ENCODE assay signal across 1 cellular context in genomic region chr20:33645421-33645820, GRCh38.
TF ChIP-seq lines count a peak whose summit lies in the region.

No MANE protein-coding gene starts in this region.

TF ChIP-seq in HepG2, 621 proteins besides CTCF, POLR2A, EP300 and RAD21:
- TF ChIP-seq CSRNP2 (CRISPR knock-in tag; conservative IDR thresholded peaks at IDR 0.05; ENCODE audit: low read depth) (no peak), ZNF670 (CRISPR knock-in tag; IDR thresholded peaks at IDR 0.05; ENCODE audit: borderline replicate concordance) (no peak), ARNTL (CRISPR knock-in tag; IDR thresholded peaks at IDR 0.05) (no peak), NFE2L2 (IDR thresholded peaks at IDR 0.05; ENCODE audit: low read length) (peak; percentile 38; the same call in 1 of the 2 replicates)
- TF ChIP-seq, protein P1, sequence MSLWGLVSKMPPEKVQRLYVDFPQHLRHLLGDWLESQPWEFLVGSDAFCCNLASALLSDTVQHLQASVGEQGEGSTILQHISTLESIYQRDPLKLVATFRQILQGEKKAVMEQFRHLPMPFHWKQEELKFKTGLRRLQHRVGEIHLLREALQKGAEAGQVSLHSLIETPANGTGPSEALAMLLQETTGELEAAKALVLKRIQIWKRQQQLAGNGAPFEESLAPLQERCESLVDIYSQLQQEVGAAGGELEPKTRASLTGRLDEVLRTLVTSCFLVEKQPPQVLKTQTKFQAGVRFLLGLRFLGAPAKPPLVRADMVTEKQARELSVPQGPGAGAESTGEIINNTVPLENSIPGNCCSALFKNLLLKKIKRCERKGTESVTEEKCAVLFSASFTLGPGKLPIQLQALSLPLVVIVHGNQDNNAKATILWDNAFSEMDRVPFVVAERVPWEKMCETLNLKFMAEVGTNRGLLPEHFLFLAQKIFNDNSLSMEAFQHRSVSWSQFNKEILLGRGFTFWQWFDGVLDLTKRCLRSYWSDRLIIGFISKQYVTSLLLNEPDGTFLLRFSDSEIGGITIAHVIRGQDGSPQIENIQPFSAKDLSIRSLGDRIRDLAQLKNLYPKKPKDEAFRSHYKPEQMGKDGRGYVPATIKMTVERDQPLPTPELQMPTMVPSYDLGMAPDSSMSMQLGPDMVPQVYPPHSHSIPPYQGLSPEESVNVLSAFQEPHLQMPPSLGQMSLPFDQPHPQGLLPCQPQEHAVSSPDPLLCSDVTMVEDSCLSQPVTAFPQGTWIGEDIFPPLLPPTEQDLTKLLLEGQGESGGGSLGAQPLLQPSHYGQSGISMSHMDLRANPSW (CRISPR knock-in tag; IDR thresholded peaks at IDR 0.05; ENCODE audit: borderline replicate concordance): no peak
- TF ChIP-seq, protein P2, sequence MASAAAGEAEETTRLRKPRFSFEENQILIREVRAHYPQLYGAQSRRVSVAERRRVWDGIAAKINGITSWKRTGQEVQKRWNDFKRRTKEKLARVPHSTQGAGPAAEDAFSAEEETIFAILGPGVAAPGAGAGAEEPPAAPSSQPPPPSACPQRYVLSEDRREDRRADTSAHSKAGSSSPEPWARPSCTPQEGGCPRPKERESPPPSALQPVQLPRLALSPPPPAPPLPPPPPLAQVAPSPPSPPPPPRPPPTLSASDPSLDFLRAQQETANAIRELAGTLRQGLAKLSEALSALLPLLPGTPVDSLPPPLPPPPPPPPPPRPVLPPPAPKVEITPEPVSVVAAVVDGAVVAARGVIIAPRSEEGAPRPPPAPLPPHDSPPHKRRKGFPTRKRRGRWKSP (CRISPR knock-in tag; IDR thresholded peaks at IDR 0.05): no peak
TF ChIP-seq in HepG2: peak in this region for 1.
